In genomic region chr5:150148408-150148927, GRCh38 we compare ENCODE assay signal across 11 cellular contexts. TPM values are rescaled to one million over a fixed set of nuclear protein-coding genes. Genes with fewer than 3 reads are reported as not detected.
DNase-seq lines count a peak whose midpoint lies in the region; ATAC-seq and TF ChIP-seq lines count a peak whose summit lies in the region.
"Had no signal": no experiment of that assay in that cellular context is flagged by ENCODE, and none has a peak within 500 bp of the region (broad histone marks: within the 10 kb centered on the region; RNA-seq: fewer than 3 reads in every experiment).

No MANE protein-coding gene starts in this region.

- H3K4me3 ChIP-seq in MG63 (no peak overlapping the region), prostate gland (no peak overlapping the region)
- no peak overlapping the region for H3K4me3 ChIP-seq in effector memory CD4-positive, alpha-beta T cell (ENCODE audit: insufficient read depth, low read depth, low read length, poor library complexity, severe bottlenecking)
- H3K4me3 ChIP-seq: PC-9 had no signal

- ATAC-seq in HG03520 (IDR thresholded peaks at IDR 0.05; ENCODE audit: unreplicated experiment) (no peak), GM21367 (IDR thresholded peaks at IDR 0.05; ENCODE audit: unreplicated experiment) (no peak)

- intact Hi-C loops in prostate gland (cut with DNase I) = no loop called here

- TF ChIP-seq CTCF in prostate gland (IDR thresholded peaks at IDR 0.05) = no peak

- peak; percentile 59 for DNase-seq in AG20443 (ENCODE audit: low spot score)
- peak; percentile 92 for DNase-seq in MG63
- peak; percentile 75 for DNase-seq in fibroblast of peridontal ligament (ENCODE audit: extremely low read depth)
- no peak for DNase-seq in prostate gland (ENCODE audit: low spot score)
- DNase-seq in effector memory CD4-positive, alpha-beta T cell = no peak
- no peak for DNase-seq in NCI-H187 treated with DMSO at 0.1 percent for 48 hours (lab: John Stamatoyannopoulos, UW)
- DNase-seq: NCI-H2171, PC-9 had no signal

- H3K36me3 ChIP-seq in MG63 (peaks cover 6% of the 10 kb centered on the region), prostate gland (no peaks in the 10 kb centered on the region)
- no peaks in the 10 kb centered on the region for H3K36me3 ChIP-seq in effector memory CD4-positive, alpha-beta T cell (ENCODE audit: control insufficient read depth, insufficient read depth, low read length)

- peak overlapping the region; percentile 1 to 35 for H3K27ac ChIP-seq in prostate gland
- H3K27ac ChIP-seq in effector memory CD4-positive, alpha-beta T cell (ENCODE audit: insufficient read depth, low read length, poor library complexity, severe bottlenecking) = no peak overlapping the region
- H3K27ac ChIP-seq: PC-9 had no signal

- H3K9me3 ChIP-seq in MG63 = no peaks in the 10 kb centered on the region
- H3K9me3 ChIP-seq in prostate gland = no peaks in the 10 kb centered on the region
- H3K9me3 ChIP-seq in effector memory CD4-positive, alpha-beta T cell (ENCODE audit: control insufficient read depth, low read length) = no peaks in the 10 kb centered on the region

- H3K27me3 ChIP-seq in MG63 (no peaks in the 10 kb centered on the region), prostate gland (replicated peaks; ENCODE audit: insufficient read depth) (no peaks in the 10 kb centered on the region)
- no peaks in the 10 kb centered on the region for H3K27me3 ChIP-seq in effector memory CD4-positive, alpha-beta T cell (replicated peaks; ENCODE audit: control insufficient read depth, insufficient read depth, low read length, poor library complexity, severe bottlenecking)

- 85% methylated on average over 4 of the region's 4 CpGs for WGBS in prostate gland

- no peak for TF ChIP-seq POLR2A in prostate gland (IDR thresholded peaks at IDR 0.05)

- no peaks in the 10 kb centered on the region for H3K4me1 ChIP-seq in prostate gland (replicated peaks)
- H3K4me1 ChIP-seq in effector memory CD4-positive, alpha-beta T cell (ENCODE audit: control insufficient read depth, insufficient read depth, low read length, poor library complexity, severe bottlenecking) = no peaks in the 10 kb centered on the region

RNA-seq across cellular contexts. Expression of gene PDGFRB, which starts 7.2 kb away (rescaled TPM):
- 6.1 and 10.4 TPM in 2 replicates for total RNA-seq in MG63 (2014; rRNA removed; shearing (Covaris generic); ENCODE audit: low replicate concordance)
- total RNA-seq in prostate gland = 100 to 1,000 TPM in 1 of 2 donors, 10 to 100 TPM in 1; 14.5 to 161 TPM
- total RNA-seq: PC-9 had no signal

RNA-seq across cellular contexts. Expression of gene CDX1, which starts 18.1 kb away (rescaled TPM):
- 0.07 TPM in 1 of 2 replicates, not detected in the other for total RNA-seq in MG63 (2014; rRNA removed; shearing (Covaris generic); ENCODE audit: low replicate concordance)
- 1 to 10 TPM in 1 of 2 donors, not detected in 1; 3.2 TPM for total RNA-seq in prostate gland
- total RNA-seq: epithelial cell of proximal tubule, PC-9 had no signal

RNA-seq across cellular contexts. Expression of gene SLC6A7, which starts 41.4 kb away (rescaled TPM):
- total RNA-seq in MG63 (2014; rRNA removed; shearing (Covaris generic); ENCODE audit: low replicate concordance) = not detected in 2 replicates
- not detected for total RNA-seq in prostate gland
- total RNA-seq: epithelial cell of proximal tubule, PC-9 had no signal

Comparison
In these comparisons a context has a peak if more than half of its experiments do, and no peak if none do; other contexts are left out.
1. DNase-seq: peak in AG20443 (single experiment), MG63 (single experiment) and fibroblast of peridontal ligament (single experiment); none in prostate gland (single experiment), effector memory CD4-positive, alpha-beta T cell (0 of 3) and NCI-H187 treated with DMSO at 0.1 percent for 48 hours (single experiment).